In genomic region chr3:131901686-131902085, GRCh38 we compare ENCODE assay signal across 23 cellular contexts.
"Had no signal": no experiment of that assay in that cellular context is flagged by ENCODE, and none has a peak within 500 bp of the region (broad histone marks: within the 10 kb centered on the region; RNA-seq: fewer than 3 reads in every experiment).

No MANE protein-coding gene starts in this region.

- H3K4me1 ChIP-seq: esophagus muscularis mucosa, gastrocnemius medialis, tibial artery, upper lobe of left lung, uterus had no signal

- DNase-seq: effector memory CD8-positive, alpha-beta T cell; gastrocnemius medialis; glutamatergic neuron; islet precursor cell; mammary epithelial cell; nucleus accumbens; ovary; right cardiac atrium; stimulated activated CD4-positive, alpha-beta T cell treated with anti-CD3 and anti-CD28 coated beads, Interleukin-4, amount 100 ng/mL, for 1 hour; stimulated activated CD8-positive, alpha-beta memory T cell treated with anti-CD3 and anti-CD28 coated beads, Interleukin-4, amount 100 ng/mL, for 48 hours; tibial artery; upper lobe of left lung; uterus had no signal

- H2AFZ ChIP-seq: neural progenitor cell had no signal

- H3K4me1 Mint-ChIP-seq: mesothelial cell of epicardium; stimulated activated effector memory CD8-positive, alpha-beta T cell treated with anti-CD3 and anti-CD28 coated beads, Interleukin-12 subunit alpha, Interleukin-12 subunit beta, amount 100 ng/mL, for 72 hours had no signal

- H3K9ac ChIP-seq: neural progenitor cell had no signal

- H3K27me3 Mint-ChIP-seq: effector memory CD8-positive, alpha-beta T cell; natural killer cell treated with Interleukin-12 subunit alpha and Interleukin-12 subunit beta and Interleukin-15 and Interleukin-18, amount 100 ng/mL, for 72 hours had no signal

- H3K27me3 ChIP-seq: esophagus muscularis mucosa, gastrocnemius medialis, neural progenitor cell, ovary, tibial artery, upper lobe of left lung, uterus had no signal

- ATAC-seq: effector memory CD8-positive, alpha-beta T cell; gastrocnemius medialis; left lobe of liver; natural killer cell treated with Interleukin-12 subunit alpha and Interleukin-12 subunit beta and Interleukin-15 and Interleukin-18, amount 100 ng/mL, for 72 hours; right cardiac atrium; stimulated activated effector memory CD8-positive, alpha-beta T cell treated with anti-CD3 and anti-CD28 coated beads, Interleukin-12 subunit alpha, Interleukin-12 subunit beta, amount 100 ng/mL, for 72 hours had no signal

- H3K4me2 ChIP-seq: neural progenitor cell, smooth muscle cell had no signal

- H3K9me3 Mint-ChIP-seq: dendritic cell treated with granulocyte-macrophage colony-stimulating factor and Interleukin-4, amounts not matched to agents 40 ng/mL and 50 ng/mL, for 4 days; mesothelial cell of epicardium; natural killer cell treated with Interleukin-12 subunit alpha and Interleukin-12 subunit beta and Interleukin-15 and Interleukin-18, amount 100 ng/mL, for 72 hours; neural progenitor cell; stimulated activated effector memory CD8-positive, alpha-beta T cell treated with anti-CD3 and anti-CD28 coated beads, Interleukin-12 subunit alpha, Interleukin-12 subunit beta, amount 100 ng/mL, for 72 hours; stimulated activated naive CD8-positive, alpha-beta T cell treated with anti-CD3 and anti-CD28 coated beads, Interleukin-15, Interleukin-2, amounts not matched to agents 100 ng/mL and 50 ng/mL, for 24 hours had no signal

- H3K36me3 Mint-ChIP-seq: mesothelial cell of epicardium; natural killer cell treated with Interleukin-12 subunit alpha and Interleukin-12 subunit beta and Interleukin-15 and Interleukin-18, amount 100 ng/mL, for 72 hours; neural progenitor cell; stimulated activated effector memory CD8-positive, alpha-beta T cell treated with anti-CD3 and anti-CD28 coated beads, Interleukin-12 subunit alpha, Interleukin-12 subunit beta, amount 100 ng/mL, for 72 hours had no signal

- H3K36me3 ChIP-seq: esophagus muscularis mucosa, gastrocnemius medialis, neural progenitor cell, ovary, tibial artery, upper lobe of left lung, uterus had no signal

- H3K27ac ChIP-seq: epithelial cell of prostate, esophagus muscularis mucosa, gastrocnemius medialis, neural progenitor cell, ovary, tibial artery, upper lobe of left lung, uterus had no signal

- H3K27ac Mint-ChIP-seq: dendritic cell treated with granulocyte-macrophage colony-stimulating factor and Interleukin-4, amounts not matched to agents 40 ng/mL and 50 ng/mL, for 4 days; effector memory CD8-positive, alpha-beta T cell; mesothelial cell of epicardium; natural killer cell treated with Interleukin-12 subunit alpha and Interleukin-12 subunit beta and Interleukin-15 and Interleukin-18, amount 100 ng/mL, for 72 hours; neural progenitor cell; stimulated activated effector memory CD8-positive, alpha-beta T cell treated with anti-CD3 and anti-CD28 coated beads, Interleukin-12 subunit alpha, Interleukin-12 subunit beta, amount 100 ng/mL, for 72 hours; stimulated activated naive CD8-positive, alpha-beta T cell treated with anti-CD3 and anti-CD28 coated beads, Interleukin-15, Interleukin-2, amounts not matched to agents 100 ng/mL and 50 ng/mL, for 24 hours had no signal

- H3K4me3 Mint-ChIP-seq: dendritic cell treated with granulocyte-macrophage colony-stimulating factor and Interleukin-4, amounts not matched to agents 40 ng/mL and 50 ng/mL, for 4 days; effector memory CD8-positive, alpha-beta T cell; mesothelial cell of epicardium; natural killer cell treated with Interleukin-12 subunit alpha and Interleukin-12 subunit beta and Interleukin-15 and Interleukin-18, amount 100 ng/mL, for 72 hours; neural progenitor cell; stimulated activated effector memory CD8-positive, alpha-beta T cell treated with anti-CD3 and anti-CD28 coated beads, Interleukin-12 subunit alpha, Interleukin-12 subunit beta, amount 100 ng/mL, for 72 hours; stimulated activated naive CD8-positive, alpha-beta T cell treated with anti-CD3 and anti-CD28 coated beads, Interleukin-15, Interleukin-2, amounts not matched to agents 100 ng/mL and 50 ng/mL, for 24 hours had no signal

- H3K9me3 ChIP-seq: esophagus muscularis mucosa, gastrocnemius medialis, ovary, tibial artery, upper lobe of left lung, uterus had no signal

- H3K4me3 ChIP-seq: esophagus muscularis mucosa, gastrocnemius medialis, neural progenitor cell, ovary, smooth muscle cell, tibial artery, upper lobe of left lung, uterus had no signal
